15 cellular contexts compared by ENCODE assay signal in genomic region chr7:144508702-144509101, GRCh38.
DNase-seq lines count a peak whose midpoint lies in the region; ATAC-seq and TF ChIP-seq lines count a peak whose summit lies in the region.
"Had no signal": no experiment of that assay in that cellular context is flagged by ENCODE, and none has a peak within 500 bp of the region (broad histone marks: within the 10 kb centered on the region; RNA-seq: fewer than 3 reads in every experiment).

No MANE protein-coding gene starts in this region.

- H3K4me3 Mint-ChIP-seq in natural killer cell: no peak overlapping the region
- H3K4me3 Mint-ChIP-seq: CD8-positive, alpha-beta memory T cell; stimulated activated effector memory CD8-positive, alpha-beta T cell treated with anti-CD3 and anti-CD28 coated beads, Interleukin-12 subunit alpha, Interleukin-12 subunit beta, amount 100 ng/mL, for 72 hours had no signal

- H3K27ac Mint-ChIP-seq in natural killer cell: no peak overlapping the region
- H3K27ac Mint-ChIP-seq: CD8-positive, alpha-beta memory T cell; stimulated activated effector memory CD8-positive, alpha-beta T cell treated with anti-CD3 and anti-CD28 coated beads, Interleukin-12 subunit alpha, Interleukin-12 subunit beta, amount 100 ng/mL, for 72 hours had no signal

- DNase-seq in mesenteric fat pad (ENCODE audit: low spot score) (no peak), natural killer cell (no peak)
- no peak for DNase-seq in activated CD4-positive, alpha-beta T cell treated with anti-CD3 and anti-CD28 coated beads for 4 hours
- no peak for DNase-seq in activated T-cell treated with anti-CD3 and anti-CD28 coated beads, Interleukin-2, amount 50 U/mL, for 48 hours
- DNase-seq: activated CD4-positive, CD25-positive, alpha-beta regulatory T cell; activated effector memory CD4-positive, alpha-beta T cell treated with Interleukin-2 at 50 U/mL for 16 hours; brain microvascular endothelial cell; CD8-positive, alpha-beta memory T cell; lower lobe of right lung; NCI-H82 had no signal

- no peak for TF ChIP-seq CTCF in natural killer cell (IDR thresholded peaks at IDR 0.05)

- no peaks in the 10 kb centered on the region for H3K27me3 Mint-ChIP-seq in natural killer cell (ENCODE audit: low read depth in 2 of 2)
- H3K27me3 Mint-ChIP-seq: CD8-positive, alpha-beta memory T cell had no signal

- H3K9me3 Mint-ChIP-seq in natural killer cell: no peaks in the 10 kb centered on the region
- H3K9me3 Mint-ChIP-seq: CD8-positive, alpha-beta memory T cell; stimulated activated effector memory CD8-positive, alpha-beta T cell treated with anti-CD3 and anti-CD28 coated beads, Interleukin-12 subunit alpha, Interleukin-12 subunit beta, amount 100 ng/mL, for 72 hours had no signal

- H3K36me3 Mint-ChIP-seq in natural killer cell: no peaks in the 10 kb centered on the region
- H3K36me3 Mint-ChIP-seq: stimulated activated effector memory CD8-positive, alpha-beta T cell treated with anti-CD3 and anti-CD28 coated beads, Interleukin-12 subunit alpha, Interleukin-12 subunit beta, amount 100 ng/mL, for 72 hours had no signal

- intact Hi-C loops in natural killer cell (cut with micrococcal nuclease): no loop called here

- ATAC-seq in GM18868 (IDR thresholded peaks at IDR 0.05; ENCODE audit: unreplicated experiment) (peak; percentile 96), GM21367 (IDR thresholded peaks at IDR 0.05; ENCODE audit: unreplicated experiment) (peak; percentile 94), HG02970 (IDR thresholded peaks at IDR 0.05; ENCODE audit: low FRiP score, unreplicated experiment) (peak; percentile 77), HG03575 (IDR thresholded peaks at IDR 0.05; ENCODE audit: extremely low read depth, insufficient number of reproducible peaks, low FRiP score, unreplicated experiment) (peak; percentile 99), natural killer cell (no peak)
- ATAC-seq: lower lobe of right lung; stimulated activated effector memory CD8-positive, alpha-beta T cell treated with anti-CD3 and anti-CD28 coated beads, Interleukin-12 subunit alpha, Interleukin-12 subunit beta, amount 100 ng/mL, for 72 hours had no signal

- no peaks in the 10 kb centered on the region for H3K4me1 Mint-ChIP-seq in natural killer cell
- H3K4me1 Mint-ChIP-seq: CD8-positive, alpha-beta memory T cell; stimulated activated effector memory CD8-positive, alpha-beta T cell treated with anti-CD3 and anti-CD28 coated beads, Interleukin-12 subunit alpha, Interleukin-12 subunit beta, amount 100 ng/mL, for 72 hours had no signal

Comparison
In these comparisons a context has a peak if more than half of its experiments do, and no peak if none do; other contexts are left out.
1. ATAC-seq: peak in GM18868 (single experiment), GM21367 (single experiment), HG02970 (single experiment) and HG03575 (single experiment); none in natural killer cell (0 of 3).